Comparison of ENCODE assay signal across 18 cellular contexts in the genomic region with DNA sequence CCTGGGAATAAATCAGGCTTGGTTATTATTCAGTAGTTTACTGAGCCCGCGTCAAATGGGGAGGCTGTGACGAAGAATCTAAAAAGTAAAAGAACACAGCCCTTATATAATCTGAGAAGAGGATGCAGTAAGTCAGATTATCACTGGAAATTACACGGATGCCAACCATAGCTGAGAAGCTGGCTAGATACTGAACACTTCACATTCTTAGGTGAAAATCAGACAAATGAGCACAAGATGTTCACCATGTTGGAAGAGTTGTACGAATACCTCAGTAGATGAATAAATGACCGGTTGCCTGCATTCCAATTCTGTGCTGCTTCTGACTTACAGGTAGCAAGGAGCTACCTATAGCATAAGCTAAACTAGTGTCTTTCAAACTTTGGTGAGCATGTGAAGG.
DNase-seq lines count a peak whose midpoint lies in the region; TF ChIP-seq lines count a peak whose summit lies in the region.
"Had no signal": no experiment of that assay in that cellular context is flagged by ENCODE, and none has a peak within 500 bp of the region (broad histone marks: within the 10 kb centered on the region; RNA-seq: fewer than 3 reads in every experiment).

No MANE protein-coding gene starts in this region.

- no peak overlapping the region for H3K23ac ChIP-seq in trophoblast cell (ENCODE audit: low read length)

- no peak overlapping the region for H4K8ac ChIP-seq in trophoblast cell (ENCODE audit: low read depth, low read length)

- no peak for TF ChIP-seq EP300 in esophagus muscularis mucosa (IDR thresholded peaks at IDR 0.05)

- no peak overlapping the region for H4K12ac ChIP-seq in trophoblast cell (ENCODE audit: low read depth, low read length)

- no peak overlapping the region for H2BK120ac ChIP-seq in trophoblast cell (ENCODE audit: insufficient read depth, low read length, poor library complexity)

- no peaks in the 10 kb centered on the region for H3K36me3 Mint-ChIP-seq in osteocyte (ENCODE audit: unreplicated experiment)
- H3K36me3 Mint-ChIP-seq: CD4-positive, CD25-positive, alpha-beta regulatory T cell; CD8-positive, alpha-beta T cell had no signal

- H3K4me2 ChIP-seq in trophoblast cell (ENCODE audit: low read length): no peak overlapping the region
- H3K4me2 ChIP-seq: BLaER1 had no signal

- H2BK5ac ChIP-seq in trophoblast cell (ENCODE audit: low read depth, low read length, poor library complexity): no peak overlapping the region

- TF ChIP-seq CTCF in esophagus muscularis mucosa (IDR thresholded peaks at IDR 0.05) (no peak), osteocyte (IDR thresholded peaks at IDR 0.05) (no peak)

- peaks cover 38% of the 10 kb centered on the region for H3K4me1 Mint-ChIP-seq in osteocyte (ENCODE audit: unreplicated experiment)
- H3K4me1 Mint-ChIP-seq: CD4-positive, CD25-positive, alpha-beta regulatory T cell had no signal

- no peaks in the 10 kb centered on the region for H3K9me3 Mint-ChIP-seq in osteocyte (ENCODE audit: unreplicated experiment)
- H3K9me3 Mint-ChIP-seq: CD8-positive, alpha-beta T cell had no signal

- no peak overlapping the region for H3K27ac Mint-ChIP-seq in osteocyte (ENCODE audit: unreplicated experiment)
- H3K27ac Mint-ChIP-seq: B cell; CD4-positive, CD25-positive, alpha-beta regulatory T cell; CD8-positive, alpha-beta T cell had no signal

- DNase-seq in esophagus muscularis mucosa (ENCODE audit: extremely low spot score) (no peak), trophoblast cell (peak; percentile 57 to 86), NCI-H524 treated with DMSO at 0.1 percent for 48 hours (lab: John Stamatoyannopoulos, UW) (no peak), occipital lobe (lab: John Stamatoyannopoulos, UW) (no peak), osteocyte (ENCODE audit: extremely low spot score, unreplicated experiment) (no peak)
- no peak for DNase-seq in activated effector memory CD4-positive, alpha-beta T cell treated with anti-CD3 and anti-CD28 coated beads, Interleukin-2, amount 50 U/mL, for 16 hours
- DNase-seq: Caco-2; CD4-positive, CD25-positive, alpha-beta regulatory T cell; CD8-positive, alpha-beta T cell; DMS153; DND-41; GM23248; H7; HCEC 1CT had no signal

- no peak for TF ChIP-seq POLR2A in esophagus muscularis mucosa (IDR thresholded peaks at IDR 0.05; ENCODE audit: low read depth)

- 93% methylated on average over 6 of the region's 6 CpGs for WGBS in esophagus muscularis mucosa
- WGBS in trophoblast cell (ENCODE audit: extremely low coverage, insufficient coverage, insufficient read length): no CpG with 5 or more reads among the region's 6 CpGs

- H3K9me3 ChIP-seq in esophagus muscularis mucosa: no peaks in the 10 kb centered on the region
- no peaks in the 10 kb centered on the region for H3K9me3 ChIP-seq in trophoblast cell (ENCODE audit: insufficient read depth, low read depth, low read length)
- H3K9me3 ChIP-seq in skeletal muscle tissue (ENCODE audit: control insufficient read depth in 3 of 3, low read length in 3 of 3): no peaks in the 10 kb centered on the region
- H3K9me3 ChIP-seq: BLaER1, Caco-2 had no signal

- H3K27ac ChIP-seq in esophagus muscularis mucosa (replicated peaks in 1 of 4) (peak overlapping the region; percentile 12 to 75 (median 41)), trophoblast cell (ENCODE audit: low read depth, low read length) (no peak overlapping the region), skeletal muscle tissue (ENCODE audit: low read depth, low read length) (peak overlapping the region; percentile 73)
- H3K27ac ChIP-seq: BLaER1, C4-2B, GM23248 had no signal

- intact Hi-C loops in esophagus muscularis mucosa (cut with DNase I): no loop called here

- no peak overlapping the region for H2AFZ ChIP-seq in trophoblast cell (ENCODE audit: insufficient read depth, low read length, poor library complexity)
- H2AFZ ChIP-seq: GM23248 had no signal

- H3K4me3 ChIP-seq in esophagus muscularis mucosa (no peak overlapping the region), trophoblast cell (ENCODE audit: low read depth, low read length) (no peak overlapping the region), skeletal muscle tissue (ENCODE audit: low read length in 3 of 3) (no peak overlapping the region)
- H3K4me3 ChIP-seq: BLaER1, GM23248 had no signal

- no peak overlapping the region for H4K91ac ChIP-seq in trophoblast cell (ENCODE audit: low read depth, low read length)

- H3K18ac ChIP-seq in trophoblast cell (ENCODE audit: low read length): no peak overlapping the region

- H2AK5ac ChIP-seq in trophoblast cell (ENCODE audit: low read length): no peak overlapping the region

- peaks cover 2% of the 10 kb centered on the region for H3K79me2 ChIP-seq in trophoblast cell (ENCODE audit: control insufficient read depth, insufficient read depth, low read length, poor library complexity)

- no peaks in the 10 kb centered on the region for H3K27me3 Mint-ChIP-seq in osteocyte (ENCODE audit: unreplicated experiment)
- H3K27me3 Mint-ChIP-seq: B cell; CD4-positive, CD25-positive, alpha-beta regulatory T cell had no signal

- no peak overlapping the region for H3K9ac ChIP-seq in trophoblast cell (ENCODE audit: low read length)
- H3K9ac ChIP-seq in skeletal muscle tissue (ENCODE audit: low read depth in 1 of 3, low read length in 3 of 3): no peak overlapping the region
- H3K9ac ChIP-seq: BLaER1, GM23248 had no signal

- no peaks in the 10 kb centered on the region for H3K27me3 ChIP-seq in esophagus muscularis mucosa
- H3K27me3 ChIP-seq in trophoblast cell (ENCODE audit: insufficient read depth, low read length): no peaks in the 10 kb centered on the region
- no peaks in the 10 kb centered on the region for H3K27me3 ChIP-seq in skeletal muscle tissue (ENCODE audit: control insufficient read depth in 3 of 3, insufficient read depth in 3 of 3, low read length in 3 of 3)
- H3K27me3 ChIP-seq: BLaER1 had no signal

- H2BK12ac ChIP-seq in trophoblast cell (ENCODE audit: low read length): no peak overlapping the region

- no peak overlapping the region for H3K4me3 Mint-ChIP-seq in osteocyte (ENCODE audit: unreplicated experiment)
- H3K4me3 Mint-ChIP-seq: B cell; CD4-positive, CD25-positive, alpha-beta regulatory T cell; CD8-positive, alpha-beta T cell had no signal

- no peak overlapping the region for H3K14ac ChIP-seq in trophoblast cell (ENCODE audit: low read length)

- peaks cover 18 to 56% (median 49%) of the 10 kb centered on the region in 4 donors for H3K4me1 ChIP-seq in esophagus muscularis mucosa
- H3K4me1 ChIP-seq in trophoblast cell (ENCODE audit: control insufficient read depth in 1 of 2, insufficient read depth in 2 of 2, low read length in 2 of 2): peaks cover 6 to 7% of the 10 kb centered on the region in 2 experiments
- peaks cover 31 to 53% (median 37%) of the 10 kb centered on the region in 3 donors for H3K4me1 ChIP-seq in skeletal muscle tissue (ENCODE audit: control insufficient read depth in 3 of 3, insufficient read depth in 3 of 3, low read length in 3 of 3)
- H3K4me1 ChIP-seq: BLaER1, Caco-2 had no signal

- H3K4ac ChIP-seq in trophoblast cell (ENCODE audit: low read depth, low read length): no peak overlapping the region

- H3K36me3 ChIP-seq in esophagus muscularis mucosa (no peaks in the 10 kb centered on the region), trophoblast cell (ENCODE audit: control insufficient read depth in 1 of 2, insufficient read depth in 2 of 2, low read length in 2 of 2) (no peaks in the 10 kb centered on the region), skeletal muscle tissue (ENCODE audit: control insufficient read depth in 3 of 3, insufficient read depth in 3 of 3, low read length in 3 of 3) (no peaks in the 10 kb centered on the region)
- H3K36me3 ChIP-seq: BLaER1 had no signal

- peaks cover 8% of the 10 kb centered on the region for H3K79me1 ChIP-seq in trophoblast cell (ENCODE audit: low read length)

Comparison
In these comparisons a context has a peak if more than half of its experiments do, and no peak if none do; other contexts are left out.
1. DNase-seq: peak in trophoblast cell (2 of 2); none in esophagus muscularis mucosa (single experiment), NCI-H524 treated with DMSO at 0.1 percent for 48 hours (single experiment), occipital lobe (single experiment), activated effector memory CD4-positive, alpha-beta T cell treated with anti-CD3 and anti-CD28 coated beads, Interleukin-2, amount 50 U/mL, for 16 hours (single experiment) and osteocyte (single experiment).